Comparison of ENCODE assay signal across 8 cellular contexts in the genomic region with DNA sequence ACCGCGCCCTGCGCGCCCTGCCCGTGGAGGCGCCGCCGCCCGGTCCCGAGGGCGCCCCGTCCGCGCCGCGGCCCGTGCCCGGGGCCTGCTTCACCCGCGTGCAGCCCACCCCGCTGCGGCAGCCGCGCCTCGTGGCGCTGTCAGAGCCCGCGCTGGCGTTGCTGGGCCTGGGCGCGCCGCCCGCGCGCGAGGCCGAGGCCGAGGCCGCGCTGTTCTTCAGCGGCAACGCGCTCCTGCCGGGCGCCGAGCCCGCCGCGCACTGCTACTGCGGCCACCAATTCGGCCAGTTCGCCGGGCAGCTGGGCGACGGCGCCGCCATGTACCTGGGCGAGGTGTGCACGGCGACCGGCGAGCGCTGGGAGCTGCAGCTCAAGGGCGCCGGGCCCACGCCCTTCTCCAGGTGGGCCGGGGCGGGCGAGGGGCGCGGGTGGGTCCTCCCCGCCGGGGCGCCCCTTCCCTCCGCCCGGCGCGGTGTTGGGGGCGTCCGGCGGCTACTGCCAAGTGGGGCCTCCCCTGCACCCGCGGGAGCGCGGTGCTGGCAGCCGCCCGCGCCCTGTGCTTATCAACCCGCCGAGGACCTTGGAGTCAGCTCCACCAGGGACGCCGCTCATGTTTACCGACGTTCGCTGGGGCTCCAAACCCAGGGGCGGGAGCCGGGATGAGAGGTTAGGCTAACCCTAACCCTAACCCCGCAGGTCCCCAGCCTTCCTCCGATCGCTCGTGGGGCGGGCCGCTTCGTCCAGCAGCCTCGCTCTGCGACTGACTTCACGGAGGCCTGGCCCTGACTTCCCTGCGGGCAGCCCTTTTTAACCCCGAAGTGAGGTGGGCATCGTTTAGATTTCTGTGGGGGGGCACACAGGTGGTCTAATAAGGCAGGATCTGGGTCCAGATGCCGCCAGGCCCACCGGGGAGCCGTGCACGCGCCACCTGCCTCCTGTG. TPM values are rescaled to one million over a fixed set of nuclear protein-coding genes. Genes with fewer than 3 reads are reported as not detected.
DNase-seq lines count a peak whose midpoint lies in the region; ATAC-seq and TF ChIP-seq lines count a peak whose summit lies in the region.

No MANE protein-coding gene starts in this region.

- H3K4me3 ChIP-seq in MG63 (peak overlapping the region; percentile 60), cardiac fibroblast (replicated peaks in 1 of 2; ENCODE audit: low read depth in 2 of 2, low read length in 2 of 2) (peak overlapping the region; percentile 70), lower lobe of right lung (peak overlapping the region; percentile 77), upper lobe of left lung (peak overlapping the region; percentile 66 to 90 (median 84))

- TF ChIP-seq POLR2A in upper lobe of left lung (IDR thresholded peaks at IDR 0.05) = no peak

- peaks cover 39% of the 10 kb centered on the region for H3K36me3 ChIP-seq in MG63
- peaks cover 50% of the 10 kb centered on the region for H3K36me3 ChIP-seq in lower lobe of right lung
- peaks cover 1 to 36% (median 22%) of the 10 kb centered on the region in 4 donors for H3K36me3 ChIP-seq in upper lobe of left lung

- H3K9me3 ChIP-seq in MG63 (no peaks in the 10 kb centered on the region), lower lobe of right lung (no peaks in the 10 kb centered on the region), upper lobe of left lung (no peaks in the 10 kb centered on the region)

- intact Hi-C loops in lower lobe of right lung (cut with DNase I) = no loop called here

- TF ChIP-seq CTCF in cardiac fibroblast (IDR thresholded peaks at IDR 0.05; ENCODE audit: low read depth, low read length) = no peak
- no peak for TF ChIP-seq CTCF in lower lobe of right lung (IDR thresholded peaks at IDR 0.05)
- TF ChIP-seq CTCF in upper lobe of left lung (IDR thresholded peaks at IDR 0.05) = peak in 2 of 6 experiments; percentile 27 to 35

- H3K27me3 ChIP-seq in MG63 (no peaks in the 10 kb centered on the region), lower lobe of right lung (ENCODE audit: low read depth) (no peaks in the 10 kb centered on the region), upper lobe of left lung (no peaks in the 10 kb centered on the region)

- H3K4me1 ChIP-seq in lower lobe of right lung = peaks cover 25% of the 10 kb centered on the region
- peaks cover 17 to 55% (median 25%) of the 10 kb centered on the region in 4 donors for H3K4me1 ChIP-seq in upper lobe of left lung

- 7 to 17% methylated on average over 21 to 40 of the region's 115 CpGs for WGBS in upper lobe of left lung, 2 donors

- ATAC-seq in GM21825 (IDR thresholded peaks at IDR 0.05; ENCODE audit: unreplicated experiment) (peak; percentile 19), lower lobe of right lung (peak; percentile 37 to 55), upper lobe of left lung (ENCODE audit: low FRiP score in 2 of 2) (peak in 1 of 2 donors; percentile 42)

- no peak for TF ChIP-seq EP300 in upper lobe of left lung (IDR thresholded peaks at IDR 0.05)

- H3K27ac ChIP-seq in lower lobe of right lung (peak overlapping the region; percentile 81), upper lobe of left lung (peak overlapping the region; percentile 80 to 89 (median 85))

- DNase-seq in GM03348 (ENCODE audit: low spot score) (peak; percentile 67), MG63 (no peak), cardiac fibroblast (ENCODE audit: low read depth in 2 of 2) (no peak), lower lobe of right lung (no peak), upper lobe of left lung (peak in 1 of 2 donors; percentile 91), NCI-H1694 treated with DMSO at 0.1 percent for 48 hours (lab: John Stamatoyannopoulos, UW) (no peak), NOMO-1 treated with DMSO at 0.1 percent for 48 hours (lab: John Stamatoyannopoulos, UW; ENCODE audit: unreplicated experiment) (no peak)

RNA-seq across cellular contexts. Expression of a gene that starts 0.6 kb away (rescaled TPM):
- 6.5 and 13.8 TPM in 2 replicates for total RNA-seq in MG63 (2014; rRNA removed; shearing (Covaris generic); ENCODE audit: low replicate concordance)
- total RNA-seq in lower lobe of right lung (18.7 TPM), upper lobe of left lung (100 to 1,000 TPM in 1 of 6 donors, 10 to 100 TPM in 5; 23.1 to 102 (median 28.9) TPM)

RNA-seq across cellular contexts. Expression of a gene that starts 15.7 kb away (rescaled TPM):
- 38.8 and 49.9 TPM in 2 replicates for total RNA-seq in MG63 (2014; rRNA removed; shearing (Covaris generic); ENCODE audit: low replicate concordance)
- total RNA-seq in lower lobe of right lung = 43.7 TPM
- total RNA-seq in upper lobe of left lung = 10 to 100 TPM; 32.9 to 88.0 (median 56.3) TPM

RNA-seq across cellular contexts. Expression of a gene that starts 30.9 kb away (rescaled TPM):
- total RNA-seq in MG63 (2014; rRNA removed; shearing (Covaris generic); ENCODE audit: low replicate concordance) = 0.12 and 0.79 TPM in 2 replicates
- total RNA-seq in lower lobe of right lung = 2.5 TPM
- total RNA-seq in upper lobe of left lung = 10 to 100 TPM in 3 of 6 donors, 1 to 10 TPM in 3; 1.9 to 16.8 (median 7.1) TPM

RNA-seq across cellular contexts. Expression of a gene that starts 43.4 kb away (rescaled TPM):
- 11.8 and 17.2 TPM in 2 replicates for total RNA-seq in MG63 (2014; rRNA removed; shearing (Covaris generic); ENCODE audit: low replicate concordance)
- total RNA-seq in lower lobe of right lung = 48.5 TPM
- 100 to 1,000 TPM in 2 of 6 donors, 10 to 100 TPM in 4; 43.2 to 216 (median 52.4) TPM for total RNA-seq in upper lobe of left lung

RNA-seq across cellular contexts. Expression of a gene that starts 49.6 kb away (rescaled TPM):
- 8.5 and 21.5 TPM in 2 replicates for total RNA-seq in MG63 (2014; rRNA removed; shearing (Covaris generic); ENCODE audit: low replicate concordance)
- total RNA-seq in lower lobe of right lung = 47.9 TPM
- total RNA-seq in upper lobe of left lung = 100 to 1,000 TPM in 1 of 6 donors, 10 to 100 TPM in 5; 33.0 to 202 (median 53.1) TPM
